1 cellular context compared by ENCODE assay signal in the genomic region with DNA sequence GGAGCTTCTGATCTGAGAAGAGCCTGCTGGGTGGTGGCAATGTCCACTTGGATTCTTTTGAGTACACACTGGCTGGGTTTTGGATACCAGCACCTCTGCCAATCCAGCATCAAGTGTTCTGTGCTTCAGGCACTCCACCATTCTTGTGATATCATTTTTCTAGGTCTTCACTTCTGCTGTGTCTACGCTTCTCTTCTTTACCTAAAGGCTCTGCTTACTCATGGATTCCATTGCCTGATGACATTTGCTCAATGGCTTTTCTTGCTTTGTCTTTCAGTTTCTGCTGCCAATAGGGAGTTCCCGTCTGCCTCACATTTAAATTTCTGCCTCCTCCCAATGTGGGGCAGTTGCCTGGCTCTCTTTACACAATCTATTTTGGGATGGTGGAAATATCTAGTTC.
TF ChIP-seq lines count a peak whose summit lies in the region.

No MANE protein-coding gene starts in this region.

TF ChIP-seq in GM12878, 131 proteins besides CTCF, POLR2A, EP300 and RAD21 (continued from another document):
- TF ChIP-seq, protein P1, sequence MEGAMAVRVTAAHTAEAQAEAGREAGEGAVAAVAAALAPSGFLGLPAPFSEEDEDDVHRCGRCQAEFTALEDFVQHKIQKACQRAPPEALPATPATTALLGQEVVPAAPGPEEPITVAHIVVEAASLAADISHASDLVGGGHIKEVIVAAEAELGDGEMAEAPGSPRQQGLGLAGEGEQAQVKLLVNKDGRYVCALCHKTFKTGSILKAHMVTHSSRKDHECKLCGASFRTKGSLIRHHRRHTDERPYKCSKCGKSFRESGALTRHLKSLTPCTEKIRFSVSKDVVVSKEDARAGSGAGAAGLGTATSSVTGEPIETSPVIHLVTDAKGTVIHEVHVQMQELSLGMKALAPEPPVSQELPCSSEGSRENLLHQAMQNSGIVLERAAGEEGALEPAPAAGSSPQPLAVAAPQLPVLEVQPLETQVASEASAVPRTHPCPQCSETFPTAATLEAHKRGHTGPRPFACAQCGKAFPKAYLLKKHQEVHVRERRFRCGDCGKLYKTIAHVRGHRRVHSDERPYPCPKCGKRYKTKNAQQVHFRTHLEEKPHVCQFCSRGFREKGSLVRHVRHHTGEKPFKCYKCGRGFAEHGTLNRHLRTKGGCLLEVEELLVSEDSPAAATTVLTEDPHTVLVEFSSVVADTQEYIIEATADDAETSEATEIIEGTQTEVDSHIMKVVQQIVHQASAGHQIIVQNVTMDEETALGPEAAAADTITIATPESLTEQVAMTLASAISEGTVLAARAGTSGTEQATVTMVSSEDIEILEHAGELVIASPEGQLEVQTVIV (IDR thresholded peaks at IDR 0.05; ENCODE audit: borderline replicate concordance, partially characterized antibody): no peak
- TF ChIP-seq, protein P2, sequence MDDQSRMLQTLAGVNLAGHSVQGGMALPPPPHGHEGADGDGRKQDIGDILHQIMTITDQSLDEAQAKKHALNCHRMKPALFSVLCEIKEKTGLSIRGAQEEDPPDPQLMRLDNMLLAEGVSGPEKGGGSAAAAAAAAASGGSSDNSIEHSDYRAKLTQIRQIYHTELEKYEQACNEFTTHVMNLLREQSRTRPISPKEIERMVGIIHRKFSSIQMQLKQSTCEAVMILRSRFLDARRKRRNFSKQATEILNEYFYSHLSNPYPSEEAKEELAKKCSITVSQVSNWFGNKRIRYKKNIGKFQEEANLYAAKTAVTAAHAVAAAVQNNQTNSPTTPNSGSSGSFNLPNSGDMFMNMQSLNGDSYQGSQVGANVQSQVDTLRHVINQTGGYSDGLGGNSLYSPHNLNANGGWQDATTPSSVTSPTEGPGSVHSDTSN (IDR thresholded peaks at IDR 0.05; ENCODE audit: insufficient replicate concordance, low read depth, low read length): no peak
- TF ChIP-seq NFIC (IDR thresholded peaks at IDR 0.05; ENCODE audit: low read depth, low read length) (no peak), IKZF2 (IDR thresholded peaks at IDR 0.05) (no peak), RCOR1 (conservative IDR thresholded peaks at IDR 0.05; ENCODE audit: low read depth, low read length) (no peak)
TF ChIP-seq in GM12878: peak in this region for 0.
